In the genomic region with DNA sequence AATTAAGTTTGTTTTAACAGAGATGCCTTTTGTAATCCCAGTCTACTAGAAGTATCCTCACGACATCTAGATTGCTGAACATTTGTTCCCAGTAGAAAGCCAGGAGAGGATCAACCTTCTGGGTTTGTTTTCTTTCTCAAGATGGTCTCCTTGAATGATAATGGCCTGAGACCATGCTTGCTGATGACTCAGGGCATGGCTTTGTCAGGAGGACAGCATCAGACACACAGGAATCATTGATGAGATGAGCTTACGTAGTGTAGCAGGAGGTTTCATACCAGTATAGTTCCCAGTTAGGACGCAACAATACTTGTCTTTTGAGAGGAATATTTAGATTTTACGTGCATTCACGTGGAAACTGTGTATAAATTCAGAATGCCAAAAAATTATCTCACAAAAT, we compare ENCODE assay signal across 16 cellular contexts.
"Had no signal": no experiment of that assay in that cellular context is flagged by ENCODE, and none has a peak within 500 bp of the region (broad histone marks: within the 10 kb centered on the region; RNA-seq: fewer than 3 reads in every experiment).

No MANE protein-coding gene starts in this region.

- H3K9me3 ChIP-seq: heart right ventricle, spleen, thoracic aorta, upper lobe of left lung had no signal

- H3K4me1 ChIP-seq: heart right ventricle, spleen, upper lobe of left lung had no signal

- H3K4me3 ChIP-seq: dorsolateral prefrontal cortex, heart right ventricle, spleen, thoracic aorta, upper lobe of left lung had no signal

- H3K27me3 ChIP-seq: dorsolateral prefrontal cortex, heart right ventricle, spleen, upper lobe of left lung had no signal

- DNase-seq: activated CD4-positive, alpha-beta T cell treated with anti-CD3 and anti-CD28 coated beads for 1 hour; activated CD4-positive, alpha-beta T cell treated with anti-CD3 and anti-CD28 coated beads, Interleukin-2, amount 50 U/mL, for 4 hours; activated effector memory CD4-positive, alpha-beta T cell treated with anti-CD3 and anti-CD28 coated beads, Interleukin-2, amount 50 U/mL, for 16 hours; activated naive CD4-positive, alpha-beta T cell treated with anti-CD3 and anti-CD28 coated beads, Interleukin-2, amount 50 U/mL, for 16 hours; activated T-cell treated with anti-CD3 and anti-CD28 coated beads, Interleukin-2, amount 50 U/mL, for 72 hours; caudate nucleus; dorsolateral prefrontal cortex; heart right ventricle; retina; spleen; stimulated activated CD4-positive, alpha-beta T cell treated with anti-CD3 and anti-CD28 coated beads, Interleukin-4, amount 100 ng/mL, for 4 hours; T1000; upper lobe of left lung had no signal

- ATAC-seq: activated T-cell treated with anti-CD3 and anti-CD28 coated beads, Interleukin-2, amount 50 U/mL, for 72 hours; heart right ventricle; stimulated activated memory B cell treated with anti-CD40 and anti-IgM and Interleukin-4, amounts not matched to agents 10 μg/mL and 1 μg/mL and 100 μg/mL, for 72 hours had no signal

- H3K27ac ChIP-seq: dorsolateral prefrontal cortex, heart right ventricle, spleen, thoracic aorta, upper lobe of left lung, VCaP had no signal
